ENCODE assay signal across 16 cellular contexts in the genomic region with DNA sequence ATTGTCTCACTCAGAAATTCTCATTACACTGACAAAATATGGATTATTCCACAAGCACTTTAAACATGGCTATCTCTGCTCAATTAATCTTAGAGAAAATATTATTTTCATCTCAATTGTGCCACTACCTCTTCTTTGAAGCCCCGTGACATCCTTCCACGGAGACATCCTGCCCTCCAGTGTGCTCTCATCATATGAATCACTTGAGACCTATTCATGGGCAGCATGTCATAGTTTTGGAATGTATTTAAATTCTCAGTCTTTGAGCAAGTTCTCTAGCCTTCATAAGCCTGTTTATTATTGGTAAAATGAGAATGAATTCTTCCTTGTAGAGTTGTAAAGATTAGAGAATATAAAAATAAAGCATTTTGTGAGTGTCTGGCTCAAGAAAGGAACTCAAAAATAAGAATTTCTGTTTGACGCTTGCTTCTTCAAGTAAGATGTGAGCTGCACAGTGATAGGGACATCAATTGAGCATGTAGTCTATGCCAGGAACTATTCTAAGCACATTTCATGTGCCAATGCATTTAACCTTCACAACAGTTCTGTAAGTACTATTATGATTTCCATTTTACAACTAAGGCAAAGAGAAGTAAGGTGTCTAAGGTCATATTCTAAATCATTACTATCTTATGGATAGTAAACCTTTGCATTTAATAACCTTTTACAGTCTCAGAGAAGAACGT.
DNase-seq lines count a peak whose midpoint lies in the region; ATAC-seq and TF ChIP-seq lines count a peak whose summit lies in the region.
"Had no signal": no experiment of that assay in that cellular context is flagged by ENCODE, and none has a peak within 500 bp of the region (broad histone marks: within the 10 kb centered on the region; RNA-seq: fewer than 3 reads in every experiment).

No MANE protein-coding gene starts in this region.

- H3K4me1 ChIP-seq in PC-3 (ENCODE audit: insufficient read depth, low read length): peaks cover 5% of the 10 kb centered on the region; the same call in 1 of the 2 replicates
- H3K4me1 ChIP-seq: BLaER1 treated with 17β-estradiol and CSF1 and Interleukin-3, amounts not matched to agents 10 nM and 100 nM; gastrocnemius medialis had no signal

- no peaks in the 10 kb centered on the region for H4K20me1 ChIP-seq in PC-3 (ENCODE audit: low read length)
- H4K20me1 ChIP-seq: BLaER1 treated with 17β-estradiol and CSF1 and Interleukin-3, amounts not matched to agents 10 nM and 100 nM had no signal

- no peak overlapping the region for H2AFZ ChIP-seq in PC-3 (ENCODE audit: low read length)

- no peaks in the 10 kb centered on the region for H3K9me3 ChIP-seq in PC-3 (ENCODE audit: low read length)
- H3K9me3 ChIP-seq: gastrocnemius medialis had no signal

- intact Hi-C loops in PC-3 (cut with micrococcal nuclease): no loop called here

- H3K27ac ChIP-seq in PC-3 (ENCODE audit: low read length): no peak overlapping the region
- H3K27ac ChIP-seq: BLaER1 treated with 17β-estradiol and CSF1 and Interleukin-3, amounts not matched to agents 10 nM and 100 nM; gastrocnemius medialis had no signal

- H3K4me3 ChIP-seq in PC-3 (ENCODE audit: low read length): no peak overlapping the region
- H3K4me3 ChIP-seq in fibroblast of mammary gland (ENCODE audit: control insufficient read depth, low read depth, low read length): no peak overlapping the region
- H3K4me3 ChIP-seq: BLaER1 treated with 17β-estradiol and CSF1 and Interleukin-3, amounts not matched to agents 10 nM and 100 nM; gastrocnemius medialis; smooth muscle cell had no signal

- no TSS peak for BruUV-seq in PC-3 (replicated peaks; lab: Mats Ljungman, UMichigan)

- DNase-seq in Daoy (ENCODE audit: low read depth): peak; percentile 25
- DNase-seq in PC-3: peak; percentile 61
- peak; percentile 62 for DNase-seq in fibroblast of mammary gland (ENCODE audit: low read depth)
- DNase-seq in myocyte (ENCODE audit: low read depth): peak; percentile 13
- DNase-seq in activated effector memory CD4-positive, alpha-beta T cell treated with Interleukin-2 at 50 U/mL for 16 hours: no peak
- DNase-seq in NCI-H146 treated with DMSO at 0.1 percent for 48 hours (lab: John Stamatoyannopoulos, UW; ENCODE audit: unreplicated experiment): no peak
- no peak for DNase-seq in activated CD4-positive, CD25-positive, alpha-beta regulatory T cell (lab: John Stamatoyannopoulos, UW)
- DNase-seq: activated CD8-positive, alpha-beta memory T cell treated with anti-CD3 and anti-CD28 coated beads for 24 hours; activated effector memory CD4-positive, alpha-beta T cell treated with anti-CD3 and anti-CD28 coated beads, Interleukin-2, amount 50 U/mL, for 16 hours; gastrocnemius medialis; NCI-H1436 treated with DMSO at 0.1 percent for 48 hours had no signal

- POLR2A ChIA-PET in PC-3 (lab: Charles Lee; ENCODE audit: unreplicated experiment): no interaction called here

- H3F3A ChIP-seq in PC-3 (ENCODE audit: low read length, unreplicated experiment): no peaks in the 10 kb centered on the region

- H3K9me2 ChIP-seq in PC-3 (replicated peaks; ENCODE audit: low read length): no peaks in the 10 kb centered on the region

- CTCF ChIA-PET in PC-3 (lab: Charles Lee): no interaction called here

- no peak overlapping the region for H3K9ac ChIP-seq in PC-3 (ENCODE audit: low read length)
- H3K9ac ChIP-seq: BLaER1 treated with 17β-estradiol and CSF1 and Interleukin-3, amounts not matched to agents 10 nM and 100 nM had no signal

- no peaks in the 10 kb centered on the region for H3K36me3 ChIP-seq in PC-3 (ENCODE audit: low read depth, low read length)
- H3K36me3 ChIP-seq: BLaER1 treated with 17β-estradiol and CSF1 and Interleukin-3, amounts not matched to agents 10 nM and 100 nM; gastrocnemius medialis had no signal

- H3K27me3 ChIP-seq in PC-3 (ENCODE audit: low read length): no peaks in the 10 kb centered on the region
- H3K27me3 ChIP-seq: BLaER1 treated with 17β-estradiol and CSF1 and Interleukin-3, amounts not matched to agents 10 nM and 100 nM; gastrocnemius medialis had no signal

- no peak overlapping the region for H3K4me2 ChIP-seq in PC-3 (ENCODE audit: low read length)
- H3K4me2 ChIP-seq: BLaER1 treated with 17β-estradiol and CSF1 and Interleukin-3, amounts not matched to agents 10 nM and 100 nM; smooth muscle cell had no signal

- no peaks in the 10 kb centered on the region for H3K79me2 ChIP-seq in PC-3 (ENCODE audit: low read length)

- ATAC-seq in PC-3 (peak; percentile 81), HG03097 (IDR thresholded peaks at IDR 0.05; ENCODE audit: low FRiP score, unreplicated experiment) (no peak)
- ATAC-seq: gastrocnemius medialis; HCT116; stimulated activated memory B cell treated with anti-CD40 and anti-IgM and Interleukin-4, amounts not matched to agents 10 μg/mL and 1 μg/mL and 100 μg/mL, for 72 hours had no signal

- TF ChIP-seq CTCF in PC-3 (conservative IDR thresholded peaks at IDR 0.05; ENCODE audit: low read depth, low read length) (no peak), fibroblast of mammary gland (conservative IDR thresholded peaks at IDR 0.05; ENCODE audit: control insufficient read depth, insufficient read depth, low read depth, low read length) (no peak)

Comparison
In these comparisons a context has a peak if more than half of its experiments do, and no peak if none do; other contexts are left out.
1. DNase-seq: peak in Daoy (single experiment), PC-3 (single experiment), fibroblast of mammary gland (single experiment) and myocyte (single experiment); none in activated effector memory CD4-positive, alpha-beta T cell treated with Interleukin-2 at 50 U/mL for 16 hours (single experiment), NCI-H146 treated with DMSO at 0.1 percent for 48 hours (single experiment) and activated CD4-positive, CD25-positive, alpha-beta regulatory T cell (0 of 4).